Comparison of ENCODE assay signal across 22 cellular contexts in the genomic region with DNA sequence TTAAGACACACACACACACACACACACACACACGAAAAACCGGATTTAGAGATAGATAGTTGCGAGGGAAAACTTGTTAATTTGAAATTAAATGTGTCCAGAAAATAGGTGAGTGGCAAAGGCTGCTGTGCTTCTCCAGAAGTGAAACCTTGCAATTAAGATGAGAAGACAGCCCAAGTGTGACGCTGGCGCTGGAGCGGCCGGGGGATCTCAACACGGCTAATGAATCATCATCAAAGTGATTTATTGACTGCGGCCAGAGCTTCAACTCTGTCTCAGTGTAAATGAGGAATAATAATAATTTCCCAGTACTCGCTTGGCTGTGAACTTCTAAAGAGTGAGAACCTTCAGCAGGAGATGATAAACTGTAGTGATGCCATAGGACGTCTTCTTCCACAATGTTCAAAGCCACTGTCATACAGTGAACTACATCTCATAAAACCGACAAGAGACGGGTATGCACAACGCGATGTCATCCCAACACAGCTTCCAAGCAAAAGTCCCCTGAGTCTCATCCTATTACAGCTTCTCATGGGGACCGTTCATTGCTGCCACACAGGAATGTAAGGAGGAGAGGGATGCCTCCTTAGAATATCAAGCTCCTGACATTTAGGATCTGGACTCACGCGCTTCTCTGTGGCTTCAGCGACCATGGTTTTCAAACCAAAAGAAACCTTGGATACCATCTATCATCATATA.
DNase-seq lines count a peak whose midpoint lies in the region; ATAC-seq and TF ChIP-seq lines count a peak whose summit lies in the region.
"Had no signal": no experiment of that assay in that cellular context is flagged by ENCODE, and none has a peak within 500 bp of the region (broad histone marks: within the 10 kb centered on the region; RNA-seq: fewer than 3 reads in every experiment).

No MANE protein-coding gene starts in this region.

- no peak overlapping the region for H2AFZ ChIP-seq in GM23338

- H3K36me3 Mint-ChIP-seq in GM23338 (ENCODE audit: low read depth), result no peaks in the 10 kb centered on the region
- no peaks in the 10 kb centered on the region for H3K36me3 Mint-ChIP-seq in nephron progenitor cell (ENCODE audit: low read depth)

- H3K36me3 ChIP-seq in GM23338 (ENCODE audit: insufficient read depth) (no peaks in the 10 kb centered on the region), right atrium auricular region (no peaks in the 10 kb centered on the region)
- H3K36me3 ChIP-seq: BLaER1, MG63 had no signal

- H3K9me2 ChIP-seq in GM23338 (ENCODE audit: insufficient read depth), result no peaks in the 10 kb centered on the region

- no peak overlapping the region for H3K4me3 ChIP-seq in GM23338
- H3K4me3 ChIP-seq in fibroblast of mammary gland (ENCODE audit: control insufficient read depth, low read depth, low read length), result no peak overlapping the region
- H3K4me3 ChIP-seq in right atrium auricular region, result no peak overlapping the region
- H3K4me3 ChIP-seq: A549, BLaER1, MG63 had no signal

- H3K4me1 Mint-ChIP-seq in GM23338 (peaks cover 33% of the 10 kb centered on the region), nephron progenitor cell (peaks cover 58% of the 10 kb centered on the region)

- DNase-seq in GM23338 (ENCODE audit: low spot score) (no peak), NCI-H69 (lab: John Stamatoyannopoulos, UW) (peak; percentile 46), fibroblast of mammary gland (ENCODE audit: low read depth) (peak; percentile 37), nephron progenitor cell (peak; percentile 52), dermis blood vessel endothelial cell (no peak), UCSD-AML1 (lab: John Stamatoyannopoulos, UW; ENCODE audit: unreplicated experiment) (no peak), right atrium auricular region (ENCODE audit: low spot score) (no peak)
- no peak for DNase-seq in activated naive CD4-positive, alpha-beta T cell treated with anti-CD3 and anti-CD28 coated beads, Interleukin-2, amount 50 U/mL, for 16 hours
- DNase-seq: CD4-positive, alpha-beta memory T cell; EL; Kasumi-1; MG63; NCI-H1694 treated with DMSO at 0.1 percent for 48 hours; NCI-H510A; NCI-H774; PC-3; SIG-M5 had no signal

- no peaks in the 10 kb centered on the region for H3K9me3 Mint-ChIP-seq in GM23338
- no peaks in the 10 kb centered on the region for H3K9me3 Mint-ChIP-seq in nephron progenitor cell

- H3K79me2 ChIP-seq in GM23338 (replicated peaks; ENCODE audit: insufficient read depth), result no peaks in the 10 kb centered on the region

- H3F3A ChIP-seq in GM23338 (replicated peaks; ENCODE audit: low read depth), result no peaks in the 10 kb centered on the region

- no peak overlapping the region for H3K4me2 ChIP-seq in GM23338
- H3K4me2 ChIP-seq: A549, BLaER1 had no signal

- no peak for ATAC-seq in GM23338
- ATAC-seq: A549, PC-3, SK-N-SH treated with all-trans-retinoic acid at 6 μM for 48 hours had no signal

- peak overlapping the region; percentile 38; the same call in 1 of the 2 replicates for H3K27ac Mint-ChIP-seq in GM23338
- H3K27ac Mint-ChIP-seq in nephron progenitor cell, result peak overlapping the region; percentile 96
- H3K27ac Mint-ChIP-seq: CD4-positive, alpha-beta memory T cell; IgD-negative memory B cell had no signal

- H3K27me3 ChIP-seq in GM23338 (ENCODE audit: insufficient read depth), result no peaks in the 10 kb centered on the region
- no peaks in the 10 kb centered on the region for H3K27me3 ChIP-seq in right atrium auricular region
- H3K27me3 ChIP-seq: BLaER1, MG63 had no signal

- no peaks in the 10 kb centered on the region for H3K9me3 ChIP-seq in right atrium auricular region
- H3K9me3 ChIP-seq: A549, BLaER1, MG63 had no signal

- no peaks in the 10 kb centered on the region for H4K20me1 ChIP-seq in GM23338 (replicated peaks; ENCODE audit: insufficient read depth)
- H4K20me1 ChIP-seq: BLaER1 had no signal

- H3K27ac ChIP-seq in GM23338 (ENCODE audit: low read depth), result no peak overlapping the region
- H3K27ac ChIP-seq in right atrium auricular region, result no peak overlapping the region
- H3K27ac ChIP-seq: A549, BLaER1, RWPE1 had no signal

- H3K27me3 Mint-ChIP-seq in GM23338 (ENCODE audit: insufficient read depth, low read depth, poor library complexity), result no peaks in the 10 kb centered on the region
- peaks cover 2% of the 10 kb centered on the region for H3K27me3 Mint-ChIP-seq in nephron progenitor cell (ENCODE audit: low read depth, poor library complexity)
- H3K27me3 Mint-ChIP-seq: CD4-positive, alpha-beta memory T cell; IgD-negative memory B cell had no signal

- TF ChIP-seq CTCF in GM23338 (conservative IDR thresholded peaks at IDR 0.05; ENCODE audit: low read depth in 2 of 2), result no peak
- TF ChIP-seq CTCF in fibroblast of mammary gland (conservative IDR thresholded peaks at IDR 0.05; ENCODE audit: control insufficient read depth, insufficient read depth, low read depth, low read length), result no peak
- TF ChIP-seq CTCF in nephron progenitor cell (IDR thresholded peaks at IDR 0.05), result no peak
- TF ChIP-seq CTCF in right atrium auricular region (IDR thresholded peaks at IDR 0.05), result no peak

- H3K4me3 Mint-ChIP-seq in GM23338 (no peak overlapping the region), nephron progenitor cell (peak overlapping the region; percentile 52)
- H3K4me3 Mint-ChIP-seq: CD4-positive, alpha-beta memory T cell; IgD-negative memory B cell had no signal

- H3K4me1 ChIP-seq in GM23338 (ENCODE audit: insufficient read depth), result 0 out of 2 replicates have a peak, but pooled peaks cover 8% of the 10 kb centered on the region
- H3K4me1 ChIP-seq in right atrium auricular region, result no peaks in the 10 kb centered on the region
- H3K4me1 ChIP-seq: A549, BLaER1 had no signal

TF ChIP-seq in GM23338, 12 proteins besides CTCF, POLR2A, EP300 and RAD21:
- TF ChIP-seq EZH2 (IDR thresholded peaks at IDR 0.05; ENCODE audit: low read depth, unreplicated experiment) (no peak), JUNB (IDR thresholded peaks at IDR 0.05; ENCODE audit: unreplicated experiment) (no peak)
- TF ChIP-seq, protein P1, sequence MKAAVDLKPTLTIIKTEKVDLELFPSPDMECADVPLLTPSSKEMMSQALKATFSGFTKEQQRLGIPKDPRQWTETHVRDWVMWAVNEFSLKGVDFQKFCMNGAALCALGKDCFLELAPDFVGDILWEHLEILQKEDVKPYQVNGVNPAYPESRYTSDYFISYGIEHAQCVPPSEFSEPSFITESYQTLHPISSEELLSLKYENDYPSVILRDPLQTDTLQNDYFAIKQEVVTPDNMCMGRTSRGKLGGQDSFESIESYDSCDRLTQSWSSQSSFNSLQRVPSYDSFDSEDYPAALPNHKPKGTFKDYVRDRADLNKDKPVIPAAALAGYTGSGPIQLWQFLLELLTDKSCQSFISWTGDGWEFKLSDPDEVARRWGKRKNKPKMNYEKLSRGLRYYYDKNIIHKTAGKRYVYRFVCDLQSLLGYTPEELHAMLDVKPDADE (IDR thresholded peaks at IDR 0.05), result no peak

Comparison
In these comparisons a context has a peak if more than half of its experiments do, and no peak if none do; other contexts are left out.
1. DNase-seq: peak in NCI-H69 (single experiment), fibroblast of mammary gland (single experiment) and nephron progenitor cell (single experiment); none in GM23338 (single experiment), dermis blood vessel endothelial cell (single experiment), UCSD-AML1 (single experiment), right atrium auricular region (single experiment) and activated naive CD4-positive, alpha-beta T cell treated with anti-CD3 and anti-CD28 coated beads, Interleukin-2, amount 50 U/mL, for 16 hours (single experiment).